ENCODE assay signal across 13 cellular contexts in the genomic region with DNA sequence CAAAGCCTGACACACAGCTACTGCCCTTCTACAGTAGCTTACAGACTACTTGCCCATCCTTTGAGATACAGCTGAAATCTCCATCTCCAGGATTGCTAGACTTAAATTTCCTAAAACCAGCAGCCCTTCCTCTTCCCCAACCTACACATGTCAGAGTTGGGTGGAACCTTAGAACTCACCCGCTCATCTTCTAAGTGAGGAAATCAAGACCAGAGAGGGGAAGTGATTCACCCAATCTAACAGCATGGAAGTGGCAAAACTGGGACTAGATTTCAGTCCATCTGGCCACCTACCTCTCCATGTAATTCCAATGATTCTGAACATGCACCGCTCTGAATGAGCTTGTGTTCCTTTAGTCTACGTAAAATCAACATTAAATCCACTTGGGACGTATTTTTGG. TPM values are rescaled to one million over a fixed set of nuclear protein-coding genes. Genes with fewer than 3 reads are reported as not detected.
DNase-seq lines count a peak whose midpoint lies in the region; ATAC-seq and TF ChIP-seq lines count a peak whose summit lies in the region.
"Had no signal": no experiment of that assay in that cellular context is flagged by ENCODE, and none has a peak within 500 bp of the region (broad histone marks: within the 10 kb centered on the region; RNA-seq: fewer than 3 reads in every experiment).

No MANE protein-coding gene starts in this region.

- H3K27ac ChIP-seq in adrenal gland (peak overlapping the region in 3 of 5 donors; percentile 35 to 93 (median 85)), lower lobe of right lung (peak overlapping the region; percentile 79), vagina (peak overlapping the region; percentile 88)

- intact Hi-C loops in natural killer cell (cut with micrococcal nuclease) (no loop called here), adrenal gland (cut with DNase I) (no loop called here), lower lobe of right lung (cut with DNase I) (no loop called here), vagina (cut with DNase I) (no loop called here)

- no peak for TF ChIP-seq POLR2A in adrenal gland (IDR thresholded peaks at IDR 0.05)
- TF ChIP-seq POLR2A in vagina (IDR thresholded peaks at IDR 0.05), result no peak

- H3K27me3 ChIP-seq in adrenal gland (no peaks in the 10 kb centered on the region), lower lobe of right lung (ENCODE audit: low read depth) (no peaks in the 10 kb centered on the region), vagina (no peaks in the 10 kb centered on the region)

- TF ChIP-seq CTCF in natural killer cell (IDR thresholded peaks at IDR 0.05), result no peak
- no peak for TF ChIP-seq CTCF in adrenal gland (IDR thresholded peaks at IDR 0.05)
- no peak for TF ChIP-seq CTCF in lower lobe of right lung (IDR thresholded peaks at IDR 0.05)
- no peak for TF ChIP-seq CTCF in vagina (IDR thresholded peaks at IDR 0.05)

- H3K9me3 ChIP-seq in adrenal gland (replicated peaks in 1 of 3), result no peaks in the 10 kb centered on the region
- no peaks in the 10 kb centered on the region for H3K9me3 ChIP-seq in lower lobe of right lung
- H3K9me3 ChIP-seq in vagina, result no peaks in the 10 kb centered on the region
- H3K9me3 ChIP-seq: A549 had no signal

- peaks cover 12 to 29% of the 10 kb centered on the region in 2 donors for H3K4me1 Mint-ChIP-seq in natural killer cell
- peaks cover 13 to 16% of the 10 kb centered on the region in 2 donors for H3K4me1 Mint-ChIP-seq in natural killer cell treated with Interleukin-12 subunit alpha and Interleukin-12 subunit beta and Interleukin-15 and Interleukin-18, amount 100 ng/mL, for 72 hours (ENCODE audit: low read depth in 2 of 2)

- H3K9me3 Mint-ChIP-seq in natural killer cell, result no peaks in the 10 kb centered on the region
- H3K9me3 Mint-ChIP-seq in natural killer cell treated with Interleukin-12 subunit alpha and Interleukin-12 subunit beta and Interleukin-15 and Interleukin-18, amount 100 ng/mL, for 72 hours, result no peaks in the 10 kb centered on the region

- H3K4me1 ChIP-seq in adrenal gland (replicated peaks in 1 of 2), result peaks cover 9 to 14% of the 10 kb centered on the region in 2 donors
- peaks cover 27% of the 10 kb centered on the region for H3K4me1 ChIP-seq in lower lobe of right lung
- H3K4me1 ChIP-seq in vagina, result peaks cover 22% of the 10 kb centered on the region
- H3K4me1 ChIP-seq: A549 had no signal

- H3K4me3 Mint-ChIP-seq in natural killer cell, result peak overlapping the region; percentile 83
- H3K4me3 Mint-ChIP-seq in natural killer cell treated with Interleukin-12 subunit alpha and Interleukin-12 subunit beta and Interleukin-15 and Interleukin-18, amount 100 ng/mL, for 72 hours, result no peak overlapping the region

- H3K36me3 ChIP-seq in adrenal gland (replicated peaks in 1 of 2) (peaks cover 0 to 6% of the 10 kb centered on the region in 2 donors), lower lobe of right lung (peaks cover 8% of the 10 kb centered on the region), vagina (peaks cover 0 to 4% of the 10 kb centered on the region in 2 donors)

- H3K4me3 ChIP-seq in adrenal gland, result no peak overlapping the region
- no peak overlapping the region for H3K4me3 ChIP-seq in lower lobe of right lung
- no peak overlapping the region for H3K4me3 ChIP-seq in vagina

- no peaks in the 10 kb centered on the region for H3K36me3 Mint-ChIP-seq in natural killer cell
- no peaks in the 10 kb centered on the region for H3K36me3 Mint-ChIP-seq in natural killer cell treated with Interleukin-12 subunit alpha and Interleukin-12 subunit beta and Interleukin-15 and Interleukin-18, amount 100 ng/mL, for 72 hours

- WGBS in adrenal gland, 4 donors, result 89 to 98% (median 93%) methylated on average over 3 to 4 of the region's 4 CpGs

- DNase-seq in natural killer cell (no peak), adrenal gland (no peak), lower lobe of right lung (no peak), vagina (ENCODE audit: extremely low spot score in 2 of 2) (no peak)
- DNase-seq in natural killer cell treated with Interleukin-12 subunit alpha and Interleukin-12 subunit beta and Interleukin-15 and Interleukin-18, amount 100 ng/mL, for 72 hours (ENCODE audit: low spot score), result no peak
- DNase-seq: activated CD4-positive, alpha-beta T cell treated with anti-CD3 and anti-CD28 coated beads, Interleukin-2, amount 50 U/mL, for 48 hours; activated effector memory CD4-positive, alpha-beta T cell treated with Interleukin-2 at 50 U/mL for 16 hours; NCI-H1417; NCI-H524 had no signal

- H3K27ac Mint-ChIP-seq in natural killer cell, result peak overlapping the region; percentile 85 to 87
- no peak overlapping the region for H3K27ac Mint-ChIP-seq in natural killer cell treated with Interleukin-12 subunit alpha and Interleukin-12 subunit beta and Interleukin-15 and Interleukin-18, amount 100 ng/mL, for 72 hours

- ATAC-seq in natural killer cell, result no peak
- no peak for ATAC-seq in natural killer cell treated with Interleukin-12 subunit alpha and Interleukin-12 subunit beta and Interleukin-15 and Interleukin-18, amount 100 ng/mL, for 72 hours
- ATAC-seq in lower lobe of right lung, result peak; percentile 36 to 43
- no peak for ATAC-seq in GM18502 (IDR thresholded peaks at IDR 0.05; ENCODE audit: poor library complexity, unreplicated experiment)
- no peak for ATAC-seq in HG02970 (IDR thresholded peaks at IDR 0.05; ENCODE audit: low FRiP score, unreplicated experiment)
- ATAC-seq in GM19395 (IDR thresholded peaks at IDR 0.05; ENCODE audit: unreplicated experiment), result no peak

- H3K27me3 Mint-ChIP-seq in natural killer cell (ENCODE audit: low read depth in 2 of 2), result no peaks in the 10 kb centered on the region
- no peaks in the 10 kb centered on the region for H3K27me3 Mint-ChIP-seq in natural killer cell treated with Interleukin-12 subunit alpha and Interleukin-12 subunit beta and Interleukin-15 and Interleukin-18, amount 100 ng/mL, for 72 hours

RNA-seq across cellular contexts. Expression of a gene that starts 1.0 kb away (rescaled TPM):
- total RNA-seq in natural killer cell (1 to 10 TPM; 3.1 to 9.3 (median 9.0) TPM), adrenal gland (10 to 100 TPM in 2 of 8 donors, 1 to 10 TPM in 6; 3.7 to 15.8 (median 8.8) TPM), lower lobe of right lung (11.7 TPM), vagina (26.8 TPM)
- under 1 TPM; 0.21 to 0.59 TPM for total RNA-seq in natural killer cell treated with Interleukin-12 subunit alpha and Interleukin-12 subunit beta and Interleukin-15 and Interleukin-18, amount 100 ng/mL, for 72 hours
- 1 to 10 TPM; 1.8 to 3.2 (median 3.2) TPM for polyA plus RNA-seq in adrenal gland

RNA-seq across cellular contexts. Expression of a gene that starts 28.4 kb away (rescaled TPM):
- total RNA-seq in natural killer cell (1 to 10 TPM in 2 of 3 donors, under 1 TPM in 1; 0.83 to 1.7 (median 1.2) TPM), adrenal gland (1 to 10 TPM in 3 of 8 donors, under 1 TPM in 2, not detected in 3; 0.10 to 2.0 (median 1.1) TPM), lower lobe of right lung (2.3 TPM), vagina (not detected)
- total RNA-seq in natural killer cell treated with Interleukin-12 subunit alpha and Interleukin-12 subunit beta and Interleukin-15 and Interleukin-18, amount 100 ng/mL, for 72 hours, result not detected
- under 1 TPM; 0.27 to 0.97 (median 0.44) TPM for polyA plus RNA-seq in adrenal gland

Comparison
In these comparisons a context has a peak if more than half of its experiments do, and no peak if none do; other contexts are left out.
1. H3K27ac Mint-ChIP-seq: peak in natural killer cell (2 of 2); none in natural killer cell treated with Interleukin-12 subunit alpha and Interleukin-12 subunit beta and Interleukin-15 and Interleukin-18, amount 100 ng/mL, for 72 hours (0 of 2).
2. ATAC-seq: peak in lower lobe of right lung (2 of 2); none in natural killer cell (0 of 3), natural killer cell treated with Interleukin-12 subunit alpha and Interleukin-12 subunit beta and Interleukin-15 and Interleukin-18, amount 100 ng/mL, for 72 hours (0 of 2), GM18502 (single experiment), HG02970 (single experiment) and GM19395 (single experiment).
3. Peak in every context shown above with its lines, with median percentiles within 50 percentile points of each other: H3K27ac ChIP-seq.